1 cellular context compared by ENCODE assay signal in genomic region chr18:11999431-11999830, GRCh38.
A peak's percentile ranks its signal among the peaks of the same experiment; 100 is the strongest.
TF ChIP-seq lines count a peak whose summit lies in the region.

No MANE protein-coding gene starts in this region.

TF ChIP-seq in HepG2, 621 proteins besides CTCF, POLR2A, EP300 and RAD21:
- TF ChIP-seq THAP9 (CRISPR knock-in tag; IDR thresholded peaks at IDR 0.05; ENCODE audit: borderline replicate concordance) (no peak), TBX2 (CRISPR knock-in tag; IDR thresholded peaks at IDR 0.05; ENCODE audit: borderline replicate concordance) (no peak), PAF1 (CRISPR knock-in tag; IDR thresholded peaks at IDR 0.05) (no peak), ZNF180 (CRISPR knock-in tag; IDR thresholded peaks at IDR 0.05; ENCODE audit: borderline replicate concordance, low read depth) (no peak), HOXA9 (CRISPR knock-in tag; IDR thresholded peaks at IDR 0.05; ENCODE audit: borderline replicate concordance) (no peak), ZNF496 (CRISPR knock-in tag; IDR thresholded peaks at IDR 0.05; ENCODE audit: insufficient replicate concordance) (no peak), ZBTB39 (CRISPR knock-in tag; IDR thresholded peaks at IDR 0.05) (no peak), ZNF317 (CRISPR knock-in tag; IDR thresholded peaks at IDR 0.05) (no peak), ZNF670 (CRISPR knock-in tag; IDR thresholded peaks at IDR 0.05; ENCODE audit: borderline replicate concordance) (no peak), TEF (CRISPR knock-in tag; IDR thresholded peaks at IDR 0.05) (no peak), RBAK (CRISPR knock-in tag; IDR thresholded peaks at IDR 0.05) (no peak), ZEB1 (IDR thresholded peaks at IDR 0.05; ENCODE audit: insufficient replicate concordance, low read depth) (no peak), ZNF687 (CRISPR knock-in tag; IDR thresholded peaks at IDR 0.05) (peak; percentile 34; the same call in 1 of the 2 replicates), ZC3H4 (CRISPR knock-in tag; IDR thresholded peaks at IDR 0.05; ENCODE audit: borderline replicate concordance) (no peak), AGO2 (optimal IDR thresholded peaks at IDR 0.05; ENCODE audit: low read depth, low read length) (peak; percentile 21), MBNL3 (CRISPR knock-in tag; conservative IDR thresholded peaks at IDR 0.05) (no peak), MED13 (CRISPR knock-in tag; IDR thresholded peaks at IDR 0.05) (no peak)
